1 cellular context compared by ENCODE assay signal in the genomic region with DNA sequence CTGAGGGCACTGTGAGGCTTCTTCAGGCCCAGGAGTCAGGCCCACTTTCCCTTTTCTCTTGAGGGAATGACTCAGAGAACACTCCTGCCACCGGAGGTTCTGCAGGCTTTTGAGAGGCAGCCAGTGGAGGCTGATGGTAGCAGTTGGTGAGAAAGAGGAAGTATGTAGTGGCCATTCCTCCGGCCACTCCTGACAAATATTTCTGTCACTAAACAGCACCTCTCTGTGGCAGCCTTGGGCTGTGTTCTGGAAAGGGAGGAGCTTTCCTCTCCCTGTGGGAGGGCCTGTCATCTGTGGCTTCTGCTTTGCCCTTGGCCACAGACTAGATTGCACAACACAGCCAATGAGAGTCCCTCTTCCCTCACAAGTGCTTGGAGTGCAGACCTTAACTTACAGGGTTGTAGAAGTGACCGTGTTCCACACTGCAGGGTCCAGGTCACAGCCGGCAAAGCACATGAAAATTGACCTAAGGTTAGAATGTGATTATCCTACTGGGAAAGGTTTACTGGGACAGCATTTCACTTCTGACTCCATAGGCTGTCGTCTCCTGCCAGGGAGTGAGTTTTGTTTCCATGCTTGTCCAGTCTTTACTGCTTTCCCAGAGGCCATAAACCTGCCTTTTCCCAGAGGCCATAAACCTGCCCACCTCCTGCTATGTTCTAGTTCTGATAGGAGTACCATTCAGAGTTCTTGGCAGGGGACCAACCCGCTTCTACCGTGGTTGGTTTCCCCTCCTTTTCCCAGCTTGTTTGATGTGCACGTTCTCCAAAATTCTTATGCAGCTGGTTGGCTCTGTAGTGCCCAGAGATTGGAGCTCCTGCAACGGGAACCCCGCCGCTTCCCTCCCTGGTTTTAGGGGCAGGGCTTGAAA.
TF ChIP-seq lines count a peak whose summit lies in the region.

No MANE protein-coding gene starts in this region.

TF ChIP-seq in K562, 482 proteins besides CTCF, POLR2A, EP300 and RAD21 (continued from another document and continues in another):
- TF ChIP-seq SMARCC2 (IDR thresholded peaks at IDR 0.05; ENCODE audit: low read depth) (no peak), FOXM1 (IDR thresholded peaks at IDR 0.05; ENCODE audit: low read depth) (peak; percentile 38; the same call in 1 of the 2 replicates), FOXM1 (CRISPR knock-in tag; IDR thresholded peaks at IDR 0.05; ENCODE audit: low read depth) (no peak), FOXK1 (CRISPR knock-in tag; IDR thresholded peaks at IDR 0.05; ENCODE audit: borderline replicate concordance) (no peak), MIER1 (IDR thresholded peaks at IDR 0.05; ENCODE audit: low read depth) (no peak), TEAD1 (CRISPR knock-in tag; IDR thresholded peaks at IDR 0.05) (peak; percentile 56 to 81; a peak in 3 of 4 replicates), NR2F6 (CRISPR knock-in tag; IDR thresholded peaks at IDR 0.05) (no peak), KDM5B (IDR thresholded peaks at IDR 0.05; ENCODE audit: insufficient replicate concordance, low read depth, low read length) (no peak), BRD4 (IDR thresholded peaks at IDR 0.05) (no peak), RNF2 (IDR thresholded peaks at IDR 0.05) (0 out of 2 replicates have a peak, but pooled peaks have one; percentile 39), JUNB (CRISPR knock-in tag; conservative IDR thresholded peaks at IDR 0.05) (no peak), CEBPB (tag; IDR thresholded peaks at IDR 0.05) (peak; percentile 100), FOS (IDR thresholded peaks at IDR 0.05; ENCODE audit: extremely low read depth, insufficient read length) (peak; percentile 5), TOE1 (IDR thresholded peaks at IDR 0.05; ENCODE audit: borderline replicate concordance) (0 out of 2 replicates have a peak, but pooled peaks have one; percentile 29), TOE1 (CRISPR knock-in tag; IDR thresholded peaks at IDR 0.05; ENCODE audit: borderline replicate concordance, low read depth) (peak; percentile 85; the same call in 1 of the 2 replicates), BCOR (IDR thresholded peaks at IDR 0.05) (peak; percentile 23; the same call in 1 of the 2 replicates), ASH1L (IDR thresholded peaks at IDR 0.05; ENCODE audit: borderline replicate concordance, low read depth, partially characterized antibody) (no peak), TCF3 (CRISPR knock-in tag; IDR thresholded peaks at IDR 0.05) (0 out of 2 replicates have a peak, but pooled peaks have one; percentile 34), CXXC5 (CRISPR knock-in tag; IDR thresholded peaks at IDR 0.05) (no peak), SMAD4 (CRISPR knock-in tag; conservative IDR thresholded peaks at IDR 0.05) (no peak; the same call in 1 of the 2 replicates), MED1 (CRISPR knock-in tag; IDR thresholded peaks at IDR 0.05; ENCODE audit: borderline replicate concordance) (no peak), CEBPG (CRISPR knock-in tag; IDR thresholded peaks at IDR 0.05) (peak; percentile 99), CEBPG (tag; conservative IDR thresholded peaks at IDR 0.05 in 1 of 2, IDR thresholded peaks at IDR 0.05 in 1 of 2) (peak; percentile 98 to 99), SRSF3 (IDR thresholded peaks at IDR 0.05; ENCODE audit: insufficient read depth, low read length) (no peak), ZNF778 (CRISPR knock-in tag; IDR thresholded peaks at IDR 0.05) (no peak), CTBP1 (IDR thresholded peaks at IDR 0.05; ENCODE audit: borderline replicate concordance) (peak; percentile 91), MAZ (CRISPR knock-in tag; conservative IDR thresholded peaks at IDR 0.05 in 1 of 2, IDR thresholded peaks at IDR 0.05 in 1 of 2) (peak; percentile 42 to 84; a peak in 2 of 4 replicates), ZNF184 (CRISPR knock-in tag; IDR thresholded peaks at IDR 0.05) (no peak), BMI1 (IDR thresholded peaks at IDR 0.05; ENCODE audit: low read length) (no peak), NEUROD1 (IDR thresholded peaks at IDR 0.05; ENCODE audit: borderline replicate concordance, low read depth, low read length, partially characterized antibody) (no peak), SMARCE1 (IDR thresholded peaks at IDR 0.05) (peak; percentile 86), DIDO1 (tag; IDR thresholded peaks at IDR 0.05; ENCODE audit: low read depth) (no peak), ZNF586 (CRISPR knock-in tag; conservative IDR thresholded peaks at IDR 0.05) (no peak), STAT5B (CRISPR knock-in tag; IDR thresholded peaks at IDR 0.05) (no peak), CREM (IDR thresholded peaks at IDR 0.05; ENCODE audit: low read depth) (peak; percentile 46; the same call in 1 of the 2 replicates), ESRRA (IDR thresholded peaks at IDR 0.05; ENCODE audit: borderline replicate concordance, low read depth) (peak; percentile 96), LCOR (CRISPR knock-in tag; IDR thresholded peaks at IDR 0.05) (peak; percentile 87), FUS (optimal IDR thresholded peaks at IDR 0.05; ENCODE audit: low read depth, low read length) (no peak), HDGF (IDR thresholded peaks at IDR 0.05) (0 out of 2 replicates have a peak, but pooled peaks have one; percentile 20), ZC3H4 (CRISPR knock-in tag; IDR thresholded peaks at IDR 0.05; ENCODE audit: borderline replicate concordance) (no peak), ZNF263 (CRISPR knock-in tag; IDR thresholded peaks at IDR 0.05; ENCODE audit: borderline replicate concordance) (no peak), ZNF830 (CRISPR knock-in tag; IDR thresholded peaks at IDR 0.05) (no peak), RBM34 (IDR thresholded peaks at IDR 0.05; ENCODE audit: borderline replicate concordance, insufficient read depth, low read length) (no peak), NFIC (IDR thresholded peaks at IDR 0.05) (0 out of 2 replicates have a peak, but pooled peaks have one; percentile 5), MEIS2 (IDR thresholded peaks at IDR 0.05; ENCODE audit: partially characterized antibody) (peak; percentile 83)
- TF ChIP-seq, protein P1, sequence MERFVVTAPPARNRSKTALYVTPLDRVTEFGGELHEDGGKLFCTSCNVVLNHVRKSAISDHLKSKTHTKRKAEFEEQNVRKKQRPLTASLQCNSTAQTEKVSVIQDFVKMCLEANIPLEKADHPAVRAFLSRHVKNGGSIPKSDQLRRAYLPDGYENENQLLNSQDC (CRISPR knock-in tag; IDR thresholded peaks at IDR 0.05), result no peak
- TF ChIP-seq, protein P2, sequence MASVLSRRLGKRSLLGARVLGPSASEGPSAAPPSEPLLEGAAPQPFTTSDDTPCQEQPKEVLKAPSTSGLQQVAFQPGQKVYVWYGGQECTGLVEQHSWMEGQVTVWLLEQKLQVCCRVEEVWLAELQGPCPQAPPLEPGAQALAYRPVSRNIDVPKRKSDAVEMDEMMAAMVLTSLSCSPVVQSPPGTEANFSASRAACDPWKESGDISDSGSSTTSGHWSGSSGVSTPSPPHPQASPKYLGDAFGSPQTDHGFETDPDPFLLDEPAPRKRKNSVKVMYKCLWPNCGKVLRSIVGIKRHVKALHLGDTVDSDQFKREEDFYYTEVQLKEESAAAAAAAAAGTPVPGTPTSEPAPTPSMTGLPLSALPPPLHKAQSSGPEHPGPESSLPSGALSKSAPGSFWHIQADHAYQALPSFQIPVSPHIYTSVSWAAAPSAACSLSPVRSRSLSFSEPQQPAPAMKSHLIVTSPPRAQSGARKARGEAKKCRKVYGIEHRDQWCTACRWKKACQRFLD (CRISPR knock-in tag; IDR thresholded peaks at IDR 0.05), result 0 out of 2 replicates have a peak, but pooled peaks have one; percentile 28
- TF ChIP-seq, protein P3, sequence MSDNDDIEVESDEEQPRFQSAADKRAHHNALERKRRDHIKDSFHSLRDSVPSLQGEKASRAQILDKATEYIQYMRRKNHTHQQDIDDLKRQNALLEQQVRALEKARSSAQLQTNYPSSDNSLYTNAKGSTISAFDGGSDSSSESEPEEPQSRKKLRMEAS (CRISPR knock-in tag; IDR thresholded peaks at IDR 0.05), result no peak
- TF ChIP-seq, protein P4, sequence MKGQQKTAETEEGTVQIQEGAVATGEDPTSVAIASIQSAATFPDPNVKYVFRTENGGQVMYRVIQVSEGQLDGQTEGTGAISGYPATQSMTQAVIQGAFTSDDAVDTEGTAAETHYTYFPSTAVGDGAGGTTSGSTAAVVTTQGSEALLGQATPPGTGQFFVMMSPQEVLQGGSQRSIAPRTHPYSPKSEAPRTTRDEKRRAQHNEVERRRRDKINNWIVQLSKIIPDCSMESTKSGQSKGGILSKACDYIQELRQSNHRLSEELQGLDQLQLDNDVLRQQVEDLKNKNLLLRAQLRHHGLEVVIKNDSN (CRISPR knock-in tag; IDR thresholded peaks at IDR 0.05), result no peak
- TF ChIP-seq, protein P5, sequence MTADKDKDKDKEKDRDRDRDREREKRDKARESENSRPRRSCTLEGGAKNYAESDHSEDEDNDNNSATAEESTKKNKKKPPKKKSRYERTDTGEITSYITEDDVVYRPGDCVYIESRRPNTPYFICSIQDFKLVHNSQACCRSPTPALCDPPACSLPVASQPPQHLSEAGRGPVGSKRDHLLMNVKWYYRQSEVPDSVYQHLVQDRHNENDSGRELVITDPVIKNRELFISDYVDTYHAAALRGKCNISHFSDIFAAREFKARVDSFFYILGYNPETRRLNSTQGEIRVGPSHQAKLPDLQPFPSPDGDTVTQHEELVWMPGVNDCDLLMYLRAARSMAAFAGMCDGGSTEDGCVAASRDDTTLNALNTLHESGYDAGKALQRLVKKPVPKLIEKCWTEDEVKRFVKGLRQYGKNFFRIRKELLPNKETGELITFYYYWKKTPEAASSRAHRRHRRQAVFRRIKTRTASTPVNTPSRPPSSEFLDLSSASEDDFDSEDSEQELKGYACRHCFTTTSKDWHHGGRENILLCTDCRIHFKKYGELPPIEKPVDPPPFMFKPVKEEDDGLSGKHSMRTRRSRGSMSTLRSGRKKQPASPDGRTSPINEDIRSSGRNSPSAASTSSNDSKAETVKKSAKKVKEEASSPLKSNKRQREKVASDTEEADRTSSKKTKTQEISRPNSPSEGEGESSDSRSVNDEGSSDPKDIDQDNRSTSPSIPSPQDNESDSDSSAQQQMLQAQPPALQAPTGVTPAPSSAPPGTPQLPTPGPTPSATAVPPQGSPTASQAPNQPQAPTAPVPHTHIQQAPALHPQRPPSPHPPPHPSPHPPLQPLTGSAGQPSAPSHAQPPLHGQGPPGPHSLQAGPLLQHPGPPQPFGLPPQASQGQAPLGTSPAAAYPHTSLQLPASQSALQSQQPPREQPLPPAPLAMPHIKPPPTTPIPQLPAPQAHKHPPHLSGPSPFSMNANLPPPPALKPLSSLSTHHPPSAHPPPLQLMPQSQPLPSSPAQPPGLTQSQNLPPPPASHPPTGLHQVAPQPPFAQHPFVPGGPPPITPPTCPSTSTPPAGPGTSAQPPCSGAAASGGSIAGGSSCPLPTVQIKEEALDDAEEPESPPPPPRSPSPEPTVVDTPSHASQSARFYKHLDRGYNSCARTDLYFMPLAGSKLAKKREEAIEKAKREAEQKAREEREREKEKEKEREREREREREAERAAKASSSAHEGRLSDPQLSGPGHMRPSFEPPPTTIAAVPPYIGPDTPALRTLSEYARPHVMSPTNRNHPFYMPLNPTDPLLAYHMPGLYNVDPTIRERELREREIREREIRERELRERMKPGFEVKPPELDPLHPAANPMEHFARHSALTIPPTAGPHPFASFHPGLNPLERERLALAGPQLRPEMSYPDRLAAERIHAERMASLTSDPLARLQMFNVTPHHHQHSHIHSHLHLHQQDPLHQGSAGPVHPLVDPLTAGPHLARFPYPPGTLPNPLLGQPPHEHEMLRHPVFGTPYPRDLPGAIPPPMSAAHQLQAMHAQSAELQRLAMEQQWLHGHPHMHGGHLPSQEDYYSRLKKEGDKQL (CRISPR knock-in tag; IDR thresholded peaks at IDR 0.05; ENCODE audit: borderline replicate concordance), result no peak
- TF ChIP-seq, protein P6, sequence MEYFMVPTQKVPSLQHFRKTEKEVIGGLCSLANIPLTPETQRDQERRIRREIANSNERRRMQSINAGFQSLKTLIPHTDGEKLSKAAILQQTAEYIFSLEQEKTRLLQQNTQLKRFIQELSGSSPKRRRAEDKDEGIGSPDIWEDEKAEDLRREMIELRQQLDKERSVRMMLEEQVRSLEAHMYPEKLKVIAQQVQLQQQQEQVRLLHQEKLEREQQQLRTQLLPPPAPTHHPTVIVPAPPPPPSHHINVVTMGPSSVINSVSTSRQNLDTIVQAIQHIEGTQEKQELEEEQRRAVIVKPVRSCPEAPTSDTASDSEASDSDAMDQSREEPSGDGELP (CRISPR knock-in tag; IDR thresholded peaks at IDR 0.05; ENCODE audit: borderline replicate concordance), result peak; percentile 88
- TF ChIP-seq, protein P7, sequence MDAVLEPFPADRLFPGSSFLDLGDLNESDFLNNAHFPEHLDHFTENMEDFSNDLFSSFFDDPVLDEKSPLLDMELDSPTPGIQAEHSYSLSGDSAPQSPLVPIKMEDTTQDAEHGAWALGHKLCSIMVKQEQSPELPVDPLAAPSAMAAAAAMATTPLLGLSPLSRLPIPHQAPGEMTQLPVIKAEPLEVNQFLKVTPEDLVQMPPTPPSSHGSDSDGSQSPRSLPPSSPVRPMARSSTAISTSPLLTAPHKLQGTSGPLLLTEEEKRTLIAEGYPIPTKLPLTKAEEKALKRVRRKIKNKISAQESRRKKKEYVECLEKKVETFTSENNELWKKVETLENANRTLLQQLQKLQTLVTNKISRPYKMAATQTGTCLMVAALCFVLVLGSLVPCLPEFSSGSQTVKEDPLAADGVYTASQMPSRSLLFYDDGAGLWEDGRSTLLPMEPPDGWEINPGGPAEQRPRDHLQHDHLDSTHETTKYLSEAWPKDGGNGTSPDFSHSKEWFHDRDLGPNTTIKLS (IDR thresholded peaks at IDR 0.05; ENCODE audit: borderline replicate concordance, low read depth), result 0 out of 2 replicates have a peak, but pooled peaks have one; percentile 49
- TF ChIP-seq, protein P8, sequence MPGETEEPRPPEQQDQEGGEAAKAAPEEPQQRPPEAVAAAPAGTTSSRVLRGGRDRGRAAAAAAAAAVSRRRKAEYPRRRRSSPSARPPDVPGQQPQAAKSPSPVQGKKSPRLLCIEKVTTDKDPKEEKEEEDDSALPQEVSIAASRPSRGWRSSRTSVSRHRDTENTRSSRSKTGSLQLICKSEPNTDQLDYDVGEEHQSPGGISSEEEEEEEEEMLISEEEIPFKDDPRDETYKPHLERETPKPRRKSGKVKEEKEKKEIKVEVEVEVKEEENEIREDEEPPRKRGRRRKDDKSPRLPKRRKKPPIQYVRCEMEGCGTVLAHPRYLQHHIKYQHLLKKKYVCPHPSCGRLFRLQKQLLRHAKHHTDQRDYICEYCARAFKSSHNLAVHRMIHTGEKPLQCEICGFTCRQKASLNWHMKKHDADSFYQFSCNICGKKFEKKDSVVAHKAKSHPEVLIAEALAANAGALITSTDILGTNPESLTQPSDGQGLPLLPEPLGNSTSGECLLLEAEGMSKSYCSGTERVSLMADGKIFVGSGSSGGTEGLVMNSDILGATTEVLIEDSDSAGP (CRISPR knock-in tag; IDR thresholded peaks at IDR 0.05), result 0 out of 2 replicates have a peak, but pooled peaks have one; percentile 53
- TF ChIP-seq, protein P9, sequence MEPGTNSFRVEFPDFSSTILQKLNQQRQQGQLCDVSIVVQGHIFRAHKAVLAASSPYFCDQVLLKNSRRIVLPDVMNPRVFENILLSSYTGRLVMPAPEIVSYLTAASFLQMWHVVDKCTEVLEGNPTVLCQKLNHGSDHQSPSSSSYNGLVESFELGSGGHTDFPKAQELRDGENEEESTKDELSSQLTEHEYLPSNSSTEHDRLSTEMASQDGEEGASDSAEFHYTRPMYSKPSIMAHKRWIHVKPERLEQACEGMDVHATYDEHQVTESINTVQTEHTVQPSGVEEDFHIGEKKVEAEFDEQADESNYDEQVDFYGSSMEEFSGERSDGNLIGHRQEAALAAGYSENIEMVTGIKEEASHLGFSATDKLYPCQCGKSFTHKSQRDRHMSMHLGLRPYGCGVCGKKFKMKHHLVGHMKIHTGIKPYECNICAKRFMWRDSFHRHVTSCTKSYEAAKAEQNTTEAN (CRISPR knock-in tag; IDR thresholded peaks at IDR 0.05), result no peak
